17 cellular contexts compared by ENCODE assay signal in the genomic region with DNA sequence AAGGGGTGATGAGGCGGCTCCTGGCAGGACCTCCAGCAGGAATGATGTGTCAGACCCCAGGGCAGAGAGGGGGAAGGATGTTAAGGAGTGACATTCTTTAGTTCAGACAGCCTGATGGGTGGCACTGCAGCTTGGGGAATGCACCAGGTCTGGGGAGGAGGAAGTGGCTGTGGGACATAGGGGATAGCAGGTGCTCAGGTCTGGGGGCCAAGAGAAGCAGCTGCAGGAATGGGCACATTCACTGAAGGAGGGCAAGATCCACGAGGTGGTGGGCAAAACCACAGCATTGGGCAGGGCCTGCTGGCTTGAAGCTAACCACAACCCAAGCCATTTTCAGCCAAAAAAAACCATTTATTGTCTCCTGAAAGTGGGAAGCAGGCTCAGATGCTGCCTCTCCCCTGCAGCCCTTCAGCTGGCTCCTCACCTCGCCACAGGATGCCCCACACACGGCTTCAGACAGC. TPM values are rescaled to one million over a fixed set of nuclear protein-coding genes. Genes with fewer than 3 reads are reported as not detected.
A peak's percentile ranks its signal among the peaks of the same experiment; 100 is the strongest.
DNase-seq lines count a peak whose midpoint lies in the region; ATAC-seq, FAIRE-seq and TF ChIP-seq lines count a peak whose summit lies in the region.
"Had no signal": no experiment of that assay in that cellular context is flagged by ENCODE, and none has a peak within 500 bp of the region (broad histone marks: within the 10 kb centered on the region; RNA-seq: fewer than 3 reads in every experiment).

No MANE protein-coding gene starts in this region.

- H3K27ac ChIP-seq in astrocyte (ENCODE audit: low read depth, low read length) (no peak overlapping the region), parathyroid adenoma (peak overlapping the region; percentile 97), ascending aorta (no peak overlapping the region)
- H3K27ac ChIP-seq: thoracic aorta had no signal

- H3K79me2 ChIP-seq in astrocyte (ENCODE audit: insufficient read depth, low read length): no peaks in the 10 kb centered on the region
- no peaks in the 10 kb centered on the region for H3K79me2 ChIP-seq in parathyroid adenoma

- peaks cover 6% of the 10 kb centered on the region for H3K27me3 Mint-ChIP-seq in astrocyte (ENCODE audit: low read depth, unreplicated experiment)
- no peaks in the 10 kb centered on the region for H3K27me3 Mint-ChIP-seq in effector memory CD8-positive, alpha-beta T cell
- H3K27me3 Mint-ChIP-seq: activated CD8-positive, alpha-beta memory T cell treated with anti-CD3 and anti-CD28 coated beads, Interleukin-2, amount 10 ng/mL, durations not matched to agents 7 days and 5 days had no signal

- H3K9me3 ChIP-seq in astrocyte (ENCODE audit: insufficient read depth, low read depth, low read length): no peaks in the 10 kb centered on the region
- no peaks in the 10 kb centered on the region for H3K9me3 ChIP-seq in parathyroid adenoma (ENCODE audit: control insufficient read depth, low read length)
- H3K9me3 ChIP-seq in ascending aorta: no peaks in the 10 kb centered on the region
- H3K9me3 ChIP-seq: thoracic aorta had no signal

- H3K4me2 ChIP-seq in astrocyte (ENCODE audit: low read length) (peak overlapping the region; percentile 41), parathyroid adenoma (ENCODE audit: low read length) (peak overlapping the region; percentile 54)
- H3K4me2 ChIP-seq: GM23338 had no signal

- H3K27me3 ChIP-seq in astrocyte (ENCODE audit: insufficient read depth, low read length) (no peaks in the 10 kb centered on the region), parathyroid adenoma (ENCODE audit: control insufficient read depth, insufficient read depth, low read length) (no peaks in the 10 kb centered on the region), ascending aorta (no peaks in the 10 kb centered on the region)

- H3K36me3 ChIP-seq in astrocyte (ENCODE audit: insufficient read depth, low read length) (no peaks in the 10 kb centered on the region), parathyroid adenoma (ENCODE audit: control insufficient read depth, insufficient read depth, low read length) (no peaks in the 10 kb centered on the region), ascending aorta (peaks cover 0 to 17% of the 10 kb centered on the region in 2 donors)
- H3K36me3 ChIP-seq: thoracic aorta had no signal

- intact Hi-C loops in ascending aorta (cut with DNase I): no loop called here

- H3K4me1 ChIP-seq in astrocyte (ENCODE audit: insufficient read depth, low read length) (peaks cover 34% of the 10 kb centered on the region), parathyroid adenoma (peaks cover 43% of the 10 kb centered on the region), ascending aorta (peaks cover 0 to 9% of the 10 kb centered on the region in 2 donors)

- peaks cover 7% of the 10 kb centered on the region for H3K4me1 Mint-ChIP-seq in astrocyte (ENCODE audit: low read depth, unreplicated experiment)
- no peaks in the 10 kb centered on the region for H3K4me1 Mint-ChIP-seq in effector memory CD8-positive, alpha-beta T cell (ENCODE audit: low read depth in 2 of 2)

- H3K4me3 ChIP-seq in astrocyte (ENCODE audit: insufficient read depth, low read depth, low read length) (no peak overlapping the region), parathyroid adenoma (ENCODE audit: low read depth, low read length) (peak overlapping the region; percentile 27), ascending aorta (no peak overlapping the region)
- H3K4me3 ChIP-seq: GM23338, K562, thoracic aorta had no signal

- no peaks in the 10 kb centered on the region for H3K36me3 Mint-ChIP-seq in astrocyte (ENCODE audit: low read depth, unreplicated experiment)
- H3K36me3 Mint-ChIP-seq in effector memory CD8-positive, alpha-beta T cell (ENCODE audit: insufficient read depth): peaks cover 9% of the 10 kb centered on the region
- H3K36me3 Mint-ChIP-seq: activated CD8-positive, alpha-beta memory T cell treated with anti-CD3 and anti-CD28 coated beads, Interleukin-2, amount 10 ng/mL, durations not matched to agents 7 days and 5 days had no signal

- H3K9me3 Mint-ChIP-seq in astrocyte (ENCODE audit: unreplicated experiment): no peaks in the 10 kb centered on the region
- H3K9me3 Mint-ChIP-seq in effector memory CD8-positive, alpha-beta T cell: no peaks in the 10 kb centered on the region
- H3K9me3 Mint-ChIP-seq: GM23338 had no signal

- ATAC-seq in effector memory CD8-positive, alpha-beta T cell (replicated peaks): no peak
- ATAC-seq: activated CD8-positive, alpha-beta memory T cell treated with anti-CD3 and anti-CD28 coated beads, Interleukin-2, amount 10 ng/mL, durations not matched to agents 7 days and 5 days had no signal

- no peak for FAIRE-seq in HTR-8/SVneo (lab: Jason Lieb, UNC)
- no peak for FAIRE-seq in astrocyte (lab: Jason Lieb, UNC)

- H3K9ac ChIP-seq in astrocyte (ENCODE audit: low read length): no peak overlapping the region
- H3K9ac ChIP-seq in parathyroid adenoma: no peak overlapping the region

- H4K20me1 ChIP-seq in astrocyte (ENCODE audit: insufficient read depth, low read length): peaks cover 13% of the 10 kb centered on the region

- H2AFZ ChIP-seq in astrocyte (ENCODE audit: low read depth, low read length) (no peak overlapping the region), parathyroid adenoma (peak overlapping the region; percentile 73)
- H2AFZ ChIP-seq: GM23338 had no signal

- H3K4me3 Mint-ChIP-seq in astrocyte (ENCODE audit: unreplicated experiment): no peak overlapping the region
- H3K4me3 Mint-ChIP-seq in effector memory CD8-positive, alpha-beta T cell: no peak overlapping the region
- H3K4me3 Mint-ChIP-seq: activated CD8-positive, alpha-beta memory T cell treated with anti-CD3 and anti-CD28 coated beads, Interleukin-2, amount 10 ng/mL, durations not matched to agents 7 days and 5 days; GM23338 had no signal

- DNase-seq in AG08395 (ENCODE audit: low spot score) (peak; percentile 62), HTR-8/SVneo (ENCODE audit: insufficient read length, low spot score) (peak; percentile 69), astrocyte (ENCODE audit: low read depth) (no peak), ascending aorta (ENCODE audit: low spot score in 2 of 2) (no peak), T-helper 9 cell (no peak), NCI-H345 (lab: John Stamatoyannopoulos, UW) (no peak)
- DNase-seq in effector memory CD8-positive, alpha-beta T cell: no peak
- DNase-seq: activated CD8-positive, alpha-beta memory T cell treated with anti-CD3 and anti-CD28 coated beads, Interleukin-2, amount 10 ng/mL, durations not matched to agents 7 days and 5 days; activated gamma-delta T cell; stimulated activated CD4-positive, alpha-beta T cell treated with anti-CD3 and anti-CD28 coated beads, Interleukin-2, amount 100 ng/mL, for 24 hours had no signal

- no peak overlapping the region for H3K27ac Mint-ChIP-seq in astrocyte (ENCODE audit: unreplicated experiment)
- H3K27ac Mint-ChIP-seq in effector memory CD8-positive, alpha-beta T cell: no peak overlapping the region
- H3K27ac Mint-ChIP-seq: activated CD8-positive, alpha-beta memory T cell treated with anti-CD3 and anti-CD28 coated beads, Interleukin-2, amount 10 ng/mL, durations not matched to agents 7 days and 5 days; GM23338 had no signal

- TF ChIP-seq CTCF in astrocyte (IDR thresholded peaks at IDR 0.05; ENCODE audit: insufficient read depth, low read depth, low read length): no peak
- TF ChIP-seq CTCF in parathyroid adenoma (IDR thresholded peaks at IDR 0.05): no peak
- TF ChIP-seq CTCF in ascending aorta (IDR thresholded peaks at IDR 0.05): no peak

RNA-seq across cellular contexts. Expression of a gene that starts 26.5 kb away (rescaled TPM):
- 1.7 and 2.3 TPM in 2 replicates for total RNA-seq in astrocyte
- total RNA-seq in ascending aorta: 5.0 TPM
- total RNA-seq: activated CD8-positive, alpha-beta memory T cell treated with anti-CD3 and anti-CD28 coated beads, Interleukin-2, amount 10 ng/mL, durations not matched to agents 7 days and 5 days; dermis blood vessel endothelial cell; left colon; T-helper 1 cell treated with Interleukin-12 subunit alpha and Interleukin-12 subunit beta and Interleukin-4 antibody, amounts not matched to agents 30 ng/mL and 1 ng/mL, for 36 hours had no signal

Comparison
In these comparisons a context has a peak if more than half of its experiments do, and no peak if none do; other contexts are left out.
1. DNase-seq: peak in AG08395 (single experiment) and HTR-8/SVneo (single experiment); none in astrocyte (single experiment), ascending aorta (0 of 2), T-helper 9 cell (single experiment), effector memory CD8-positive, alpha-beta T cell (0 of 3) and NCI-H345 (single experiment).